Comparison of ENCODE assay signal across 8 cellular contexts in genomic region chr9:124940521-124940893, GRCh38. TPM values are rescaled to one million over a fixed set of nuclear protein-coding genes. Genes with fewer than 3 reads are reported as not detected.
DNase-seq lines count a peak whose midpoint lies in the region; ATAC-seq, FAIRE-seq and TF ChIP-seq lines count a peak whose summit lies in the region.

No MANE protein-coding gene starts in this region.

- H3K27me3 Mint-ChIP-seq in naive thymus-derived CD4-positive, alpha-beta T cell: no peaks in the 10 kb centered on the region

- no peaks in the 10 kb centered on the region for H3K27me3 ChIP-seq in A673 (replicated peaks; ENCODE audit: insufficient read depth, low read depth, low read length, poor library complexity)
- H3K27me3 ChIP-seq in ectodermal cell (ENCODE audit: control insufficient read depth, insufficient read depth, low read length, poor library complexity, severe bottlenecking): no peaks in the 10 kb centered on the region
- H3K27me3 ChIP-seq in naive thymus-derived CD4-positive, alpha-beta T cell (ENCODE audit: control insufficient read depth in 2 of 2, insufficient read depth in 2 of 2, low read length in 2 of 2): no peaks in the 10 kb centered on the region

- CTCF ChIA-PET in A673 (lab: Charles Lee): no interaction called here
- CTCF ChIA-PET in naive thymus-derived CD4-positive, alpha-beta T cell (lab: Charles Lee): no interaction called here

- peaks cover 16 to 44% (median 35%) of the 10 kb centered on the region in 7 donors for H3K4me1 Mint-ChIP-seq in naive thymus-derived CD4-positive, alpha-beta T cell

- peak overlapping the region; percentile 95 for H3K27ac ChIP-seq in A673 (ENCODE audit: low read depth, low read length, poor library complexity, severe bottlenecking)
- H3K27ac ChIP-seq in ectodermal cell (ENCODE audit: insufficient read depth, low read depth, low read length, poor library complexity, severe bottlenecking): peak overlapping the region; percentile 86
- peak overlapping the region; percentile 95 for H3K27ac ChIP-seq in naive thymus-derived CD4-positive, alpha-beta T cell (ENCODE audit: low read depth, low read length)

- BruUV-seq in A673 (replicated peaks; lab: Mats Ljungman, UMichigan): no TSS peak

- H3K4me3 Mint-ChIP-seq in naive thymus-derived CD4-positive, alpha-beta T cell: peak overlapping the region; percentile 80 to 99 (median 92)

- POLR2A ChIA-PET in A673 (lab: Charles Lee; ENCODE audit: low non-redundant PET): no interaction called here
- POLR2A ChIA-PET in naive thymus-derived CD4-positive, alpha-beta T cell (lab: Charles Lee): interaction anchor here (1.4 kb wide), 1 partner anchor 25 kb away, joined by 6 read pairs; no protein-coding TSS in a partner anchor

- H3K9me3 ChIP-seq in A673 (ENCODE audit: low read depth, low read length, poor library complexity, severe bottlenecking): no peaks in the 10 kb centered on the region
- H3K9me3 ChIP-seq in ectodermal cell (ENCODE audit: control insufficient read depth, low read length): no peaks in the 10 kb centered on the region
- no peaks in the 10 kb centered on the region for H3K9me3 ChIP-seq in naive thymus-derived CD4-positive, alpha-beta T cell (ENCODE audit: control insufficient read depth in 2 of 3, low read length in 3 of 3)

- WGBS in ectodermal cell, 2 experiments: 0% methylated on average over 17 of the region's 17 CpGs

- H3K27ac Mint-ChIP-seq in naive thymus-derived CD4-positive, alpha-beta T cell: peak overlapping the region; percentile 88 to 100 (median 98)

- ATAC-seq in HG02885 (IDR thresholded peaks at IDR 0.05; ENCODE audit: poor library complexity, unreplicated experiment): peak; percentile 19
- ATAC-seq in naive thymus-derived CD4-positive, alpha-beta T cell: peak; percentile 1

- no peak for DNase-seq in A673 (ENCODE audit: low spot score)
- no peak for DNase-seq in GM18507 (ENCODE audit: extremely low spot score, insufficient read length, low read depth)
- peak; percentile 2 for DNase-seq in NCI-H226
- no peak for DNase-seq in naive thymus-derived CD4-positive, alpha-beta T cell
- no peak for DNase-seq in RCC 7860 (ENCODE audit: low spot score)
- no peak for DNase-seq in glomerular visceral epithelial cell (ENCODE audit: extremely low spot score)

- peak; percentile 54 for FAIRE-seq in GM18507 (lab: Jason Lieb, UNC)
- FAIRE-seq in RCC 7860 (lab: Jason Lieb, UNC): no peak

- TF ChIP-seq CTCF in A673 (conservative IDR thresholded peaks at IDR 0.05; ENCODE audit: low read depth, low read length): no peak

- H3K9me3 Mint-ChIP-seq in naive thymus-derived CD4-positive, alpha-beta T cell: peaks cover 0 to 9% (median 0%) of the 10 kb centered on the region in 11 donors

- intact Hi-C loops in A673 (cut with micrococcal nuclease; ENCODE audit: unreplicated experiment): no loop called here
- intact Hi-C loops in naive thymus-derived CD4-positive, alpha-beta T cell (cut with micrococcal nuclease): loop anchor here (2.0 to 10.0 kb wide), 7 partner anchors 26 to 1006 kb away; partner anchors contain the start of genes DENND1A (in 1 of the 2), PBX3 (in 1 of the 2), PSMB7 (in 1 of the 2) and RPL35 (in 1 of the 2)

- H3K36me3 ChIP-seq in A673 (ENCODE audit: insufficient read depth, low read length, poor library complexity, severe bottlenecking) (peaks cover 3% of the 10 kb centered on the region), ectodermal cell (ENCODE audit: control insufficient read depth, insufficient read depth, low read length) (no peaks in the 10 kb centered on the region)
- H3K36me3 ChIP-seq in naive thymus-derived CD4-positive, alpha-beta T cell (ENCODE audit: control insufficient read depth in 2 of 3, insufficient read depth in 3 of 3, low read length in 3 of 3): peaks cover 0 to 11% (median 0%) of the 10 kb centered on the region in 3 experiments

- H3K4me1 ChIP-seq in A673 (ENCODE audit: insufficient read depth, low read length, poor library complexity, severe bottlenecking) (no peaks in the 10 kb centered on the region), ectodermal cell (ENCODE audit: control insufficient read depth, insufficient read depth, low read length) (no peaks in the 10 kb centered on the region)
- peaks cover 8% of the 10 kb centered on the region in 2 donors for H3K4me1 ChIP-seq in naive thymus-derived CD4-positive, alpha-beta T cell (ENCODE audit: control insufficient read depth in 2 of 2, insufficient read depth in 2 of 2, low read length in 2 of 2)

- H3K36me3 Mint-ChIP-seq in naive thymus-derived CD4-positive, alpha-beta T cell: peaks cover 8 to 25% (median 16%) of the 10 kb centered on the region in 5 donors

- H3K4me3 ChIP-seq in A673 (ENCODE audit: low read depth, low read length, poor library complexity, severe bottlenecking): peak overlapping the region; percentile 77
- H3K4me3 ChIP-seq in ectodermal cell (ENCODE audit: insufficient read depth, low read depth, low read length): peak overlapping the region; percentile 92
- H3K4me3 ChIP-seq in naive thymus-derived CD4-positive, alpha-beta T cell (ENCODE audit: low read length): peak overlapping the region; percentile 90

RNA-seq across cellular contexts. Expression of gene GOLGA1, which starts 0.4 kb away (rescaled TPM):
- 21.7 and 23.9 TPM in 2 replicates for total RNA-seq in A673 (2021)
- 12.7 TPM for polyA plus RNA-seq in ectodermal cell (2013, experiment 1 of 4)
- polyA plus RNA-seq in ectodermal cell (2013, experiment 2 of 4): 11.6 TPM
- 9.7 TPM for polyA plus RNA-seq in ectodermal cell (2013, experiment 3 of 4)
- 10.5 TPM for polyA plus RNA-seq in ectodermal cell (2013, experiment 4 of 4)
- 10 to 100 TPM; 19.6 to 37.8 (median 30.5) TPM for total RNA-seq in naive thymus-derived CD4-positive, alpha-beta T cell
- polyA plus RNA-seq in naive thymus-derived CD4-positive, alpha-beta T cell: 1 to 10 TPM; 4.0 to 4.7 TPM
